ENCODE assay signal across 18 cellular contexts in genomic region chr12:25718081-25718731, GRCh38.
"Had no signal": no experiment of that assay in that cellular context is flagged by ENCODE, and none has a peak within 500 bp of the region (broad histone marks: within the 10 kb centered on the region; RNA-seq: fewer than 3 reads in every experiment).

No MANE protein-coding gene starts in this region.

- DNase-seq: activated CD4-positive, CD25-positive, alpha-beta regulatory T cell treated with anti-CD3 and anti-CD28 coated beads, Interleukin-2, amount 50 U/mL, for 72 hours; activated naive CD4-positive, alpha-beta T cell; activated naive CD8-positive, alpha-beta T cell treated with anti-CD3 and anti-CD28 coated beads, Interleukin-2, amount 10 ng/mL, durations not matched to agents 7 days and 5 days; activated T-cell treated with anti-CD3 and anti-CD28 coated beads for 4 hours; aorta; foreskin melanocyte; head of caudate nucleus; naive thymus-derived CD4-positive, alpha-beta T cell; ovary; spleen had no signal

- H3K27me3 Mint-ChIP-seq: stimulated activated naive CD8-positive, alpha-beta T cell treated with anti-CD3 and anti-CD28 coated beads, Interleukin-15, Interleukin-2, amounts not matched to agents 100 ng/mL and 50 ng/mL, for 24 hours had no signal

- FAIRE-seq: endometrium had no signal

- H3K27ac Mint-ChIP-seq: activated naive CD8-positive, alpha-beta T cell treated with anti-CD3 and anti-CD28 coated beads, Interleukin-2, amount 10 ng/mL, durations not matched to agents 7 days and 5 days; stimulated activated naive CD8-positive, alpha-beta T cell treated with anti-CD3 and anti-CD28 coated beads, Interleukin-15, Interleukin-2, amounts not matched to agents 100 ng/mL and 50 ng/mL, for 24 hours; type B pancreatic cell had no signal

- H3K27me3 ChIP-seq: cardiac muscle cell, ovary, suprapubic skin had no signal

- H3K4me3 ChIP-seq: cardiac muscle cell, lung, ovary, spleen, suprapubic skin had no signal

- ATAC-seq: esophagus mucosa; naive thymus-derived CD4-positive, alpha-beta T cell; sciatic nerve had no signal

- H3K4me1 Mint-ChIP-seq: activated naive CD8-positive, alpha-beta T cell treated with anti-CD3 and anti-CD28 coated beads, Interleukin-2, amount 10 ng/mL, durations not matched to agents 7 days and 5 days had no signal

- H3K9me3 ChIP-seq: ovary, spleen, suprapubic skin had no signal

- H3K9me3 Mint-ChIP-seq: stimulated activated naive CD8-positive, alpha-beta T cell treated with anti-CD3 and anti-CD28 coated beads, Interleukin-15, Interleukin-2, amounts not matched to agents 100 ng/mL and 50 ng/mL, for 24 hours; type B pancreatic cell had no signal

- H3K27ac ChIP-seq: cardiac muscle cell, ovary, spleen, suprapubic skin had no signal

- H3K36me3 Mint-ChIP-seq: activated naive CD8-positive, alpha-beta T cell treated with anti-CD3 and anti-CD28 coated beads, Interleukin-2, amount 10 ng/mL, durations not matched to agents 7 days and 5 days had no signal

- H3K36me3 ChIP-seq: cardiac muscle cell, ovary, spleen, suprapubic skin had no signal

- H3K4me1 ChIP-seq: spleen had no signal

- H3K4me3 Mint-ChIP-seq: activated naive CD8-positive, alpha-beta T cell treated with anti-CD3 and anti-CD28 coated beads, Interleukin-2, amount 10 ng/mL, durations not matched to agents 7 days and 5 days; stimulated activated naive CD8-positive, alpha-beta T cell treated with anti-CD3 and anti-CD28 coated beads, Interleukin-15, Interleukin-2, amounts not matched to agents 100 ng/mL and 50 ng/mL, for 24 hours; type B pancreatic cell had no signal
